In genomic region chr20:62980380-62980960, GRCh38 we compare ENCODE assay signal across 13 cellular contexts. TPM values are rescaled to one million over a fixed set of nuclear protein-coding genes. Genes with fewer than 3 reads are reported as not detected.
DNase-seq lines count a peak whose midpoint lies in the region; ATAC-seq and TF ChIP-seq lines count a peak whose summit lies in the region.
"Had no signal": no experiment of that assay in that cellular context is flagged by ENCODE, and none has a peak within 500 bp of the region (broad histone marks: within the 10 kb centered on the region; RNA-seq: fewer than 3 reads in every experiment).

No MANE protein-coding gene starts in this region.

- intact Hi-C loops in heart right ventricle (cut with DNase I) = no loop called here

- H3K4me3 ChIP-seq in BLaER1 = peak overlapping the region; percentile 9; the same call in 1 of the 2 replicates
- H3K4me3 ChIP-seq in heart right ventricle = no peak overlapping the region
- no peak overlapping the region for H3K4me3 ChIP-seq in coronary artery

- WGBS in heart right ventricle, 2 donors = 70 to 73% methylated on average over 19 of the region's 19 CpGs

- no peak overlapping the region for H3K9ac ChIP-seq in BLaER1

- TF ChIP-seq CTCF in heart right ventricle (IDR thresholded peaks at IDR 0.05) = no peak
- TF ChIP-seq CTCF in coronary artery (IDR thresholded peaks at IDR 0.05) = no peak

- DNase-seq in HEK293T (ENCODE audit: extremely low spot score) = no peak
- DNase-seq in NCI-H2081 (lab: John Stamatoyannopoulos, UW) = peak; percentile 62 to 87
- DNase-seq in SW480 (ENCODE audit: low spot score) = peak; percentile 46
- DNase-seq in heart right ventricle = no peak
- no peak for DNase-seq in HT-29 (ENCODE audit: low spot score)
- no peak for DNase-seq in coronary artery (ENCODE audit: low spot score)
- no peak for DNase-seq in hepatic stellate cell (ENCODE audit: low spot score)
- DNase-seq: right cardiac atrium had no signal

- H3K9me3 ChIP-seq in BLaER1 = no peaks in the 10 kb centered on the region
- no peaks in the 10 kb centered on the region for H3K9me3 ChIP-seq in heart right ventricle

- CTCF ChIA-PET in HEK293T (lab: Yijun Ruan, JAX) = interaction anchor here (1.0 to 1.1 kb wide), 2 partner anchors 8 to 29 kb away, joined by 3 read pairs; no protein-coding TSS in a partner anchor

- no peak for ATAC-seq in heart right ventricle
- ATAC-seq: esophagus mucosa, right cardiac atrium had no signal

- H3K27ac ChIP-seq in BLaER1 = no peak overlapping the region
- H3K27ac ChIP-seq in heart right ventricle = no peak overlapping the region
- no peak overlapping the region for H3K27ac ChIP-seq in coronary artery

- H3K4me2 ChIP-seq in BLaER1 = peak overlapping the region; percentile 97

- H3K4me1 ChIP-seq in BLaER1 (peaks cover 98% of the 10 kb centered on the region), heart right ventricle (peaks cover 0 to 10% (median 0%) of the 10 kb centered on the region in 9 donors)

- no peaks in the 10 kb centered on the region for H4K20me1 ChIP-seq in BLaER1

- H3K27me3 ChIP-seq in BLaER1 (peaks cover 8% of the 10 kb centered on the region; the same call in 1 of the 2 replicates), heart right ventricle (peaks cover 10 to 97% (median 88%) of the 10 kb centered on the region in 7 donors)

- POLR2A ChIA-PET in HEK293T (lab: Yijun Ruan, JAX) = no interaction called here

- H3K36me3 ChIP-seq in BLaER1 (no peaks in the 10 kb centered on the region), heart right ventricle (no peaks in the 10 kb centered on the region)

TF ChIP-seq in HEK293T, 16 proteins besides CTCF, POLR2A, EP300 and RAD21:
- TF ChIP-seq PKNOX1 (IDR thresholded peaks at IDR 0.05) (peak; percentile 58), TARDBP (IDR thresholded peaks at IDR 0.05) (no peak), HDGF (IDR thresholded peaks at IDR 0.05; ENCODE audit: borderline replicate concordance) (no peak), SP1 (IDR thresholded peaks at IDR 0.05) (no peak)

RNA-seq across cellular contexts. Expression of gene BHLHE23, which starts 26.3 kb away (rescaled TPM):
- total RNA-seq in heart right ventricle = not detected
- polyA plus RNA-seq in heart right ventricle = under 1 TPM in 1 of 2 donors, not detected in 1; 0.03 TPM
- not detected in 2 replicates for total RNA-seq in HT-29 (2014; rRNA removed; shearing (Covaris generic))
- total RNA-seq: activated T-cell treated with anti-CD3 and anti-CD28 coated beads, Interleukin-2, amount 50 U/mL, for 4 hours; dermis blood vessel endothelial cell; esophagus mucosa; right cardiac atrium had no signal
- polyA plus RNA-seq: neural cell, right cardiac atrium had no signal

RNA-seq across cellular contexts. Expression of gene SLC17A9, which starts 28.0 kb away (rescaled TPM):
- total RNA-seq in heart right ventricle = 1 to 10 TPM in 4 of 10 donors, under 1 TPM in 6; 0.19 to 3.6 (median 0.62) TPM
- 1 to 10 TPM; 2.3 to 8.3 TPM for polyA plus RNA-seq in heart right ventricle
- total RNA-seq in HT-29 (2014; rRNA removed; shearing (Covaris generic)) = 119 and 127 TPM in 2 replicates
- polyA plus RNA-seq: neural cell had no signal

RNA-seq across cellular contexts. Expression of gene GID8, which starts 42.5 kb away (rescaled TPM):
- total RNA-seq in heart right ventricle = 10 to 100 TPM; 13.7 to 19.9 (median 16.7) TPM
- 10 to 100 TPM in 1 of 2 donors, 1 to 10 TPM in 1; 7.0 to 10.2 TPM for polyA plus RNA-seq in heart right ventricle
- total RNA-seq in HT-29 (2014; rRNA removed; shearing (Covaris generic)) = 66.9 and 67.4 TPM in 2 replicates

RNA-seq across cellular contexts. Expression of gene DIDO1, which starts 54.2 kb away (rescaled TPM):
- total RNA-seq in heart right ventricle = 10 to 100 TPM; 31.4 to 44.6 (median 37.6) TPM
- 10 to 100 TPM; 16.0 to 21.9 TPM for polyA plus RNA-seq in heart right ventricle
- total RNA-seq in HT-29 (2014; rRNA removed; shearing (Covaris generic)) = 72.0 and 78.5 TPM in 2 replicates

Comparison
In these comparisons a context has a peak if more than half of its experiments do, and no peak if none do; other contexts are left out.
1. DNase-seq: peak in NCI-H2081 (2 of 2) and SW480 (single experiment); none in HEK293T (single experiment), heart right ventricle (0 of 2), HT-29 (single experiment), coronary artery (single experiment) and hepatic stellate cell (single experiment).
2. RNA of gene SLC17A9, which starts 28.0 kb away (total RNA-seq): 119 to 127 TPM in HT-29; 0.19 to 3.6 TPM in heart right ventricle; every median in the first group is over 10 times any median in the second.